Comparison of ENCODE assay signal across 36 cellular contexts in the genomic region with DNA sequence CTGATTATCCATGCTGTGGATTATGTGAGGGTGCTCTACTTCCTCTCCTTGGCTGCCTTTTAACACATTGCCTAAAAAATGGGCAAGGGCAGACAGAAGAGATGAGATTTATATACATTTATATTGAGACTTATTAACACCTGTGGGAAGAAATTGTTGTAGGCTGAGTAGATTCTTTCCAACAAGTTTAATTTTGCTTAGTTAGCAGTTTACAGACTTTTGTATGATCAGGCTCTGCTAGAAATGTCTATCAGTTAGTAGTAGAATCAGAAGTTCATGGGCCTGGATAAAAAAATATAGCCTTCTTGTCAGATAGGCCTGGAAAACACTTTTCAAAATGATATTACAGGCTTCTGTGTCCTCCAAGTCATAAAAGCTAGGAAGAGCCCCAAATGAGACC.
"Had no signal": no experiment of that assay in that cellular context is flagged by ENCODE, and none has a peak within 500 bp of the region (broad histone marks: within the 10 kb centered on the region; RNA-seq: fewer than 3 reads in every experiment).

No MANE protein-coding gene starts in this region.

- H3K36me3 Mint-ChIP-seq: brain had no signal

- H3K4me3 ChIP-seq: ascending aorta, cardiac muscle cell had no signal

- H3K9me3 ChIP-seq: ascending aorta had no signal

- H3K27ac Mint-ChIP-seq: activated B cell treated with CpG ODN at 0.5 μM for 24 hours; activated CD4-positive, alpha-beta memory T cell treated with anti-CD3 and anti-CD28 coated beads, Interleukin-2, amount 10 ng/mL, durations not matched to agents 7 days and 5 days; activated CD4-positive, alpha-beta T cell treated with anti-CD3 and anti-CD28 coated beads, Interleukin-2, amount 10 ng/mL, durations not matched to agents 7 days and 5 days; activated CD8-positive, alpha-beta memory T cell treated with anti-CD3 and anti-CD28 coated beads, Interleukin-2, amount 10 ng/mL, durations not matched to agents 7 days and 5 days; activated CD8-positive, alpha-beta T cell treated with anti-CD3 and anti-CD28 coated beads, Interleukin-2, amount 10 ng/mL, durations not matched to agents 7 days and 5 days; activated naive CD4-positive, alpha-beta T cell treated with anti-CD3 and anti-CD28 coated beads, Interleukin-2, amount 10 ng/mL, durations not matched to agents 7 days and 5 days; activated naive CD4-positive, alpha-beta T cell treated with anti-CD3 and anti-CD28 coated beads, Interleukin-2, amount 50 U/mL, for 24 hours; activated naive CD8-positive, alpha-beta T cell; activated naive CD8-positive, alpha-beta T cell treated with anti-CD3 and anti-CD28 coated beads, Interleukin-2, amount 10 ng/mL, durations not matched to agents 7 days and 5 days; activated naive CD8-positive, alpha-beta T cell treated with anti-CD3 and anti-CD28 coated beads, Interleukin-2, amount 50 U/mL, for 24 hours; activated T-cell treated with anti-CD3 and anti-CD28 coated beads, Interleukin-2, amount 50 U/mL, for 24 hours; activated T-helper 2 cell treated with anti-CD3 and anti-CD28 coated beads, Interferon-gamma antibody, Interleukin-2, Interleukin-4, amounts not matched to agents 10 μg/mL and 5 μg/mL and 100 μg/mL, durations not matched to agents 14 hours and 24 hours and 36 hours; brain; T-helper 1 cell treated with Interleukin-12 subunit alpha and Interleukin-12 subunit beta and Interleukin-4 antibody, amounts not matched to agents 30 μg/mL and 1 μg/mL, for 36 hours; T-helper 2 cell treated with Interferon-gamma antibody and Interleukin-4, amounts not matched to agents 5 μg/mL and 100 μg/mL, for 36 hours had no signal

- H3K27me3 ChIP-seq: ascending aorta, cardiac muscle cell had no signal

- H3K4me1 Mint-ChIP-seq: activated B cell treated with CpG ODN at 0.5 μM for 24 hours; activated CD4-positive, alpha-beta memory T cell treated with anti-CD3 and anti-CD28 coated beads, Interleukin-2, amount 10 ng/mL, durations not matched to agents 7 days and 5 days; activated CD8-positive, alpha-beta memory T cell treated with anti-CD3 and anti-CD28 coated beads, Interleukin-2, amount 10 ng/mL, durations not matched to agents 7 days and 5 days; brain; central memory CD8-positive, alpha-beta T cell had no signal

- FAIRE-seq: bronchial epithelial cell, TTC549 had no signal

- H3K4me3 Mint-ChIP-seq: activated B cell treated with CpG ODN at 0.5 μM for 24 hours; activated CD4-positive, alpha-beta memory T cell treated with anti-CD3 and anti-CD28 coated beads, Interleukin-2, amount 10 ng/mL, durations not matched to agents 7 days and 5 days; activated CD4-positive, alpha-beta T cell treated with anti-CD3 and anti-CD28 coated beads, Interleukin-2, amount 10 ng/mL, durations not matched to agents 7 days and 5 days; activated CD8-positive, alpha-beta memory T cell treated with anti-CD3 and anti-CD28 coated beads, Interleukin-2, amount 10 ng/mL, durations not matched to agents 7 days and 5 days; activated CD8-positive, alpha-beta T cell treated with anti-CD3 and anti-CD28 coated beads, Interleukin-2, amount 10 ng/mL, durations not matched to agents 7 days and 5 days; activated naive CD4-positive, alpha-beta T cell treated with anti-CD3 and anti-CD28 coated beads, Interleukin-2, amount 10 ng/mL, durations not matched to agents 7 days and 5 days; activated naive CD4-positive, alpha-beta T cell treated with anti-CD3 and anti-CD28 coated beads, Interleukin-2, amount 50 U/mL, for 24 hours; activated naive CD8-positive, alpha-beta T cell; activated naive CD8-positive, alpha-beta T cell treated with anti-CD3 and anti-CD28 coated beads, Interleukin-2, amount 10 ng/mL, durations not matched to agents 7 days and 5 days; activated naive CD8-positive, alpha-beta T cell treated with anti-CD3 and anti-CD28 coated beads, Interleukin-2, amount 50 U/mL, for 24 hours; activated T-cell treated with anti-CD3 and anti-CD28 coated beads, Interleukin-2, amount 50 U/mL, for 24 hours; brain; central memory CD8-positive, alpha-beta T cell; T-helper 1 cell treated with Interleukin-12 subunit alpha and Interleukin-12 subunit beta and Interleukin-4 antibody, amounts not matched to agents 30 μg/mL and 1 μg/mL, for 36 hours; T-helper 2 cell treated with Interferon-gamma antibody and Interleukin-4, amounts not matched to agents 5 μg/mL and 100 μg/mL, for 36 hours had no signal

- H3K27ac ChIP-seq: ascending aorta, cardiac muscle cell, VCaP had no signal

- ATAC-seq: activated CD8-positive, alpha-beta memory T cell treated with anti-CD3 and anti-CD28 coated beads, Interleukin-2, amount 10 ng/mL, durations not matched to agents 7 days and 5 days; activated CD8-positive, alpha-beta T cell treated with anti-CD3 and anti-CD28 coated beads, Interleukin-2, amount 10 ng/mL, durations not matched to agents 7 days and 5 days; activated naive CD8-positive, alpha-beta T cell treated with anti-CD3 and anti-CD28 coated beads, Interleukin-2, amount 50 U/mL, for 24 hours had no signal

- H3K9me3 Mint-ChIP-seq: activated B cell treated with CpG ODN at 0.5 μM for 24 hours; activated naive CD4-positive, alpha-beta T cell treated with anti-CD3 and anti-CD28 coated beads, Interleukin-2, amount 50 U/mL, for 24 hours; central memory CD8-positive, alpha-beta T cell had no signal

- H3K36me3 ChIP-seq: ascending aorta, cardiac muscle cell had no signal

- H3K27me3 Mint-ChIP-seq: activated B cell treated with CpG ODN at 0.5 μM for 24 hours; activated CD4-positive, alpha-beta memory T cell treated with anti-CD3 and anti-CD28 coated beads, Interleukin-2, amount 10 ng/mL, durations not matched to agents 7 days and 5 days; activated CD4-positive, alpha-beta T cell treated with anti-CD3 and anti-CD28 coated beads, Interleukin-2, amount 10 ng/mL, durations not matched to agents 7 days and 5 days; activated naive CD4-positive, alpha-beta T cell treated with anti-CD3 and anti-CD28 coated beads, Interleukin-2, amount 10 ng/mL, durations not matched to agents 7 days and 5 days; activated naive CD4-positive, alpha-beta T cell treated with anti-CD3 and anti-CD28 coated beads, Interleukin-2, amount 50 U/mL, for 24 hours; activated naive CD8-positive, alpha-beta T cell; activated naive CD8-positive, alpha-beta T cell treated with anti-CD3 and anti-CD28 coated beads, Interleukin-2, amount 50 U/mL, for 24 hours; activated T-cell treated with anti-CD3 and anti-CD28 coated beads, Interleukin-2, amount 50 U/mL, for 24 hours; central memory CD8-positive, alpha-beta T cell had no signal

- H3K4me1 ChIP-seq: ascending aorta had no signal

- DNase-seq: activated B cell treated with CpG ODN at 0.5 μM for 24 hours; activated CD4-positive, alpha-beta memory T cell treated with anti-CD3 and anti-CD28 coated beads, Interleukin-2, amount 10 ng/mL, durations not matched to agents 7 days and 5 days; activated CD4-positive, alpha-beta T cell treated with anti-CD3 and anti-CD28 coated beads for 48 hours; activated CD4-positive, alpha-beta T cell treated with anti-CD3 and anti-CD28 coated beads, Interleukin-2, amount 10 ng/mL, durations not matched to agents 7 days and 5 days; activated CD4-positive, alpha-beta T cell treated with anti-CD3 and anti-CD28 coated beads, Interleukin-2, amount 50 U/mL, for 48 hours; activated CD4-positive, CD25-positive, alpha-beta regulatory T cell treated with anti-CD3 and anti-CD28 coated beads, Interleukin-2, amount 50 U/mL, for 72 hours; activated CD8-positive, alpha-beta memory T cell treated with anti-CD3 and anti-CD28 coated beads for 24 hours; activated CD8-positive, alpha-beta memory T cell treated with anti-CD3 and anti-CD28 coated beads, Interleukin-2, amount 10 ng/mL, durations not matched to agents 7 days and 5 days; activated CD8-positive, alpha-beta memory T cell treated with anti-CD3 and anti-CD28 coated beads, Interleukin-2, amount 50 U/mL, for 48 hours; activated CD8-positive, alpha-beta T cell treated with anti-CD3 and anti-CD28 coated beads, Interleukin-2, amount 10 ng/mL, durations not matched to agents 7 days and 5 days; activated effector memory CD4-positive, alpha-beta T cell treated with Interleukin-2 at 50 U/mL for 16 hours; activated gamma-delta T cell; activated naive CD4-positive, alpha-beta T cell treated with anti-CD3 and anti-CD28 coated beads, Interleukin-2, amount 10 ng/mL, durations not matched to agents 7 days and 5 days; activated naive CD4-positive, alpha-beta T cell treated with Interleukin-2 at 50 U/mL for 16 hours; activated naive CD8-positive, alpha-beta T cell treated with anti-CD3 and anti-CD28 coated beads, Interleukin-2, amount 10 ng/mL, durations not matched to agents 7 days and 5 days; activated naive CD8-positive, alpha-beta T cell treated with anti-CD3 and anti-CD28 coated beads, Interleukin-2, amount 50 U/mL, for 24 hours; activated T-cell treated with anti-CD3 and anti-CD28 coated beads, Interleukin-2, amount 50 U/mL, for 24 hours; activated T-cell treated with anti-CD3 and anti-CD28 coated beads, Interleukin-2, amount 50 U/mL, for 48 hours; amygdala; anterior cingulate cortex; caudate nucleus; cerebellar nuclear complex; T-helper 2 cell; T-helper 9 cell had no signal
